Comparison of ENCODE assay signal across 19 cellular contexts in the genomic region with DNA sequence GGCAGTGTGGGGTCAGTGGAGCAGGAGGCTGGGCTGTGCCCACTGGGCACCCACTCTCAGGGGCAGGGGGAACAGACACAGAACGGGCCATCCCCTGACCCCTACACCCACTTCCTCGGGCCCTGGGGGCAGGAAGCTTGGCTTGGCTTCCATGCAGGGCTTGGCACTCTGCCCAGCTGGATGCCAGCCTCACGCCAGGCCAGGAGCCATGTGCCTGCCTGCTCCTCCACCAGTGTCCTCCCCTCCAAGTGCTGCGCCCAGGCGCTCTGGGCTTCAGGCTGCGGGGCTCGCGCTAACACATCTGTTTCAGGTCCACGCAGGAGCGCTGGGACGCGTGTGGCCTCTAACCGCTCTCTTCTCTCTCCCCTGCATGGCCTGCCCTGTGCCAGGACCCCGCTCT. TPM values are rescaled to one million over a fixed set of nuclear protein-coding genes. Genes with fewer than 3 reads are reported as not detected.
DNase-seq lines count a peak whose midpoint lies in the region; ATAC-seq, FAIRE-seq and TF ChIP-seq lines count a peak whose summit lies in the region.
"Had no signal": no experiment of that assay in that cellular context is flagged by ENCODE, and none has a peak within 500 bp of the region (broad histone marks: within the 10 kb centered on the region; RNA-seq: fewer than 3 reads in every experiment).

No MANE protein-coding gene starts in this region.

- no peaks in the 10 kb centered on the region for H3K27me3 ChIP-seq in breast epithelium
- no peaks in the 10 kb centered on the region for H3K27me3 ChIP-seq in pancreas
- no peaks in the 10 kb centered on the region for H3K27me3 ChIP-seq in aorta (ENCODE audit: control insufficient read depth in 1 of 2, insufficient read depth in 2 of 2, low read length in 1 of 2)

- no peak overlapping the region for H3K27ac Mint-ChIP-seq in MCF 10A (ENCODE audit: low read depth, unreplicated experiment)
- H3K27ac Mint-ChIP-seq in activated naive CD8-positive, alpha-beta T cell treated with anti-CD3 and anti-CD28 coated beads for 36 hours = no peak overlapping the region
- H3K27ac Mint-ChIP-seq: CD8-positive, alpha-beta memory T cell; T-cell had no signal

- H3K9me3 Mint-ChIP-seq in MCF 10A (ENCODE audit: unreplicated experiment) = no peaks in the 10 kb centered on the region
- H3K9me3 Mint-ChIP-seq in activated naive CD8-positive, alpha-beta T cell treated with anti-CD3 and anti-CD28 coated beads for 36 hours = no peaks in the 10 kb centered on the region
- H3K9me3 Mint-ChIP-seq: CD8-positive, alpha-beta memory T cell; T-cell had no signal

- intact Hi-C loops in MCF 10A (cut with micrococcal nuclease) = no loop called here
- intact Hi-C loops in breast epithelium (cut with DNase I; ENCODE audit: low total_unique reads) = loop anchor here (10.0 kb wide), 1 partner anchor 224 kb away; no protein-coding TSS in a partner anchor
- intact Hi-C loops in Right ventricle myocardium superior (cut with DNase I) = no loop called here
- intact Hi-C loops in pancreas (cut with DNase I) = no loop called here
- intact Hi-C loops in aorta (cut with DNase I) = loop anchor here (5.0 kb wide), 2 partner anchors 39 to 279 kb away; no protein-coding TSS in a partner anchor

- H3K4me3 Mint-ChIP-seq in MCF 10A (ENCODE audit: unreplicated experiment) = no peak overlapping the region
- no peak overlapping the region for H3K4me3 Mint-ChIP-seq in activated naive CD8-positive, alpha-beta T cell treated with anti-CD3 and anti-CD28 coated beads for 36 hours
- H3K4me3 Mint-ChIP-seq: CD8-positive, alpha-beta memory T cell; T-cell had no signal

- H3K36me3 Mint-ChIP-seq in MCF 10A (ENCODE audit: insufficient read depth, unreplicated experiment) = no peaks in the 10 kb centered on the region
- H3K36me3 Mint-ChIP-seq in activated naive CD8-positive, alpha-beta T cell treated with anti-CD3 and anti-CD28 coated beads for 36 hours = no peaks in the 10 kb centered on the region
- H3K36me3 Mint-ChIP-seq: CD8-positive, alpha-beta memory T cell; T-cell had no signal

- no peaks in the 10 kb centered on the region for H3K4me1 Mint-ChIP-seq in MCF 10A (ENCODE audit: insufficient read depth, unreplicated experiment)
- no peaks in the 10 kb centered on the region for H3K4me1 Mint-ChIP-seq in activated naive CD8-positive, alpha-beta T cell treated with anti-CD3 and anti-CD28 coated beads for 36 hours
- H3K4me1 Mint-ChIP-seq: CD8-positive, alpha-beta memory T cell; T-cell had no signal

- H3K4me1 ChIP-seq in breast epithelium = no peaks in the 10 kb centered on the region
- no peaks in the 10 kb centered on the region for H3K4me1 ChIP-seq in pancreas
- H3K4me1 ChIP-seq in aorta (ENCODE audit: control insufficient read depth in 1 of 2, insufficient read depth in 2 of 2, low read length in 2 of 2) = peaks cover 0 to 5% of the 10 kb centered on the region in 2 donors
- H3K4me1 ChIP-seq: A549 had no signal

- H3K27ac ChIP-seq in breast epithelium (peak overlapping the region in 1 of 2 donors; percentile 12), pancreas (no peak overlapping the region), aorta (ENCODE audit: low read depth in 1 of 2, low read length in 2 of 2) (peak overlapping the region; percentile 10 to 73)
- H3K27ac ChIP-seq: A549, KMS-11 had no signal

- H3K4me3 ChIP-seq in breast epithelium (no peak overlapping the region), pancreas (no peak overlapping the region), aorta (ENCODE audit: low read length in 2 of 2) (no peak overlapping the region)
- H3K4me3 ChIP-seq: A549, GM12878 had no signal

- DNase-seq in MCF 10A (ENCODE audit: unreplicated experiment) (peak; percentile 29), breast epithelium (ENCODE audit: low spot score in 2 of 2) (no peak), Right ventricle myocardium superior (peak; percentile 83), pancreas (peak in 2 of 6 donors; percentile 35 to 53), aorta (peak; percentile 77 to 90), NCI-H2081 treated with DMSO at 0.1 percent for 48 hours (lab: John Stamatoyannopoulos, UW) (no peak)
- DNase-seq in activated naive CD8-positive, alpha-beta T cell treated with anti-CD3 and anti-CD28 coated beads for 36 hours = no peak
- DNase-seq: activated CD8-positive, alpha-beta memory T cell treated with anti-CD3 and anti-CD28 coated beads for 24 hours; activated effector memory CD4-positive, alpha-beta T cell treated with Interleukin-2 at 50 U/mL for 16 hours; CD8-positive, alpha-beta memory T cell; effector CD4-positive, alpha-beta T cell; NCI-H524; stimulated activated CD4-positive, alpha-beta T cell treated with anti-CD3 and anti-CD28 coated beads, Interleukin-15, amount 100 ng/mL, for 24 hours; T-cell had no signal

- TF ChIP-seq POLR2A in breast epithelium (IDR thresholded peaks at IDR 0.05) = no peak

- WGBS in pancreas, 2 donors = 62 to 66% methylated on average over 14 of the region's 14 CpGs
- 14 to 17% methylated on average over 12 to 14 of the region's 14 CpGs for WGBS in aorta, 2 donors

- ATAC-seq in Right ventricle myocardium superior (ENCODE audit: poor library complexity) = peak; percentile 40
- ATAC-seq in pancreas = peak in 3 of 4 donors; percentile 17 to 66 (median 24)
- ATAC-seq in aorta (ENCODE audit: low FRiP score) = peak; percentile 60
- no peak for ATAC-seq in HG02981 (IDR thresholded peaks at IDR 0.05; ENCODE audit: unreplicated experiment)
- ATAC-seq: A549, GM12878, T-cell had no signal

- BruUV-seq in MCF 10A (replicated peaks; lab: Mats Ljungman, UMichigan) = no TSS peak

- no peak for FAIRE-seq in pancreas (lab: Jason Lieb, UNC)
- FAIRE-seq: A549, GM12878 had no signal

- CTCF ChIA-PET in MCF 10A (lab: Yijun Ruan, JAX) = no interaction called here

- H3K9me3 ChIP-seq in breast epithelium = no peaks in the 10 kb centered on the region
- H3K9me3 ChIP-seq in pancreas = no peaks in the 10 kb centered on the region
- no peaks in the 10 kb centered on the region for H3K9me3 ChIP-seq in aorta (ENCODE audit: control insufficient read depth, low read length)
- H3K9me3 ChIP-seq: A549 had no signal

- TF ChIP-seq CTCF in MCF 10A (IDR thresholded peaks at IDR 0.05; ENCODE audit: unreplicated experiment) = no peak
- TF ChIP-seq CTCF in breast epithelium (IDR thresholded peaks at IDR 0.05) = no peak
- no peak for TF ChIP-seq CTCF in pancreas (IDR thresholded peaks at IDR 0.05)

- POLR2A ChIA-PET in MCF 10A (lab: Yijun Ruan, JAX) = no interaction called here

- H3K36me3 ChIP-seq in breast epithelium (no peaks in the 10 kb centered on the region), pancreas (no peaks in the 10 kb centered on the region), aorta (ENCODE audit: control insufficient read depth in 1 of 2, insufficient read depth in 2 of 2, low read length in 1 of 2) (peaks cover 0 to 7% of the 10 kb centered on the region in 2 donors)

- H3K27me3 Mint-ChIP-seq in MCF 10A (ENCODE audit: insufficient read depth, unreplicated experiment) = peaks cover 11% of the 10 kb centered on the region
- peaks cover 3% of the 10 kb centered on the region for H3K27me3 Mint-ChIP-seq in activated naive CD8-positive, alpha-beta T cell treated with anti-CD3 and anti-CD28 coated beads for 36 hours

RNA-seq across cellular contexts. Expression of a gene that starts 12.7 kb away (rescaled TPM):
- 0.23 and 0.29 TPM in 2 replicates for total RNA-seq in MCF 10A (2022)
- total RNA-seq in breast epithelium = 1 to 10 TPM in 2 of 3 donors, under 1 TPM in 1; 0.98 to 2.9 (median 1.3) TPM
- 1,375 TPM for total RNA-seq in Right ventricle myocardium superior
- total RNA-seq in pancreas = under 1 TPM; 0.14 to 0.59 (median 0.30) TPM
- polyA plus RNA-seq in pancreas = 1 to 10 TPM; 1.3 to 2.1 TPM
- 100 to 1,000 TPM in 1 of 2 donors, 10 to 100 TPM in 1; 67.9 to 132 TPM for total RNA-seq in aorta
- polyA plus RNA-seq in aorta = 10 to 100 TPM; 11.0 to 32.6 TPM
- under 1 TPM; 0.06 to 0.20 TPM for total RNA-seq in activated naive CD8-positive, alpha-beta T cell treated with anti-CD3 and anti-CD28 coated beads for 36 hours
- polyA plus RNA-seq: CD8-positive, alpha-beta memory T cell had no signal

RNA-seq across cellular contexts. Expression of a gene that starts 26.7 kb away (rescaled TPM):
- total RNA-seq in MCF 10A (2022) (not detected in 2 replicates), breast epithelium (not detected), Right ventricle myocardium superior (0.40 TPM), pancreas (not detected), aorta (under 1 TPM in 1 of 2 donors, not detected in 1; 0.36 TPM)
- polyA plus RNA-seq in pancreas (not detected), aorta (not detected)
- total RNA-seq in activated naive CD8-positive, alpha-beta T cell treated with anti-CD3 and anti-CD28 coated beads for 36 hours = not detected
- total RNA-seq: CD8-positive, alpha-beta memory T cell; GM12878; osteoblast; T-cell had no signal
- polyA plus RNA-seq: A549; CD8-positive, alpha-beta memory T cell; GM12878 had no signal

Comparison
In these comparisons a context has a peak if more than half of its experiments do, and no peak if none do; other contexts are left out.
1. DNase-seq: peak in MCF 10A (single experiment), Right ventricle myocardium superior (single experiment) and aorta (2 of 2); none in breast epithelium (0 of 2), NCI-H2081 treated with DMSO at 0.1 percent for 48 hours (single experiment) and activated naive CD8-positive, alpha-beta T cell treated with anti-CD3 and anti-CD28 coated beads for 36 hours (single experiment).
2. intact Hi-C loops: an anchor here in breast epithelium (10.0 kb wide) and aorta (5.0 kb wide); none called in MCF 10A, Right ventricle myocardium superior and pancreas.
3. H3K27ac ChIP-seq: peak in aorta (2 of 2); none in pancreas (0 of 4).
4. RNA of a gene that starts 12.7 kb away (total RNA-seq): 1,375 TPM in Right ventricle myocardium superior (single experiment) and 67.9 to 132 TPM in aorta; 0.98 to 2.9 TPM in breast epithelium, 0.14 to 0.59 TPM in pancreas, 0.23 to 0.29 TPM in MCF 10A and 0.06 to 0.20 TPM in activated naive CD8-positive, alpha-beta T cell treated with anti-CD3 and anti-CD28 coated beads for 36 hours; every median in the first group is over 10 times any median in the second.